Comparison of ENCODE assay signal across 29 cellular contexts in the genomic region with DNA sequence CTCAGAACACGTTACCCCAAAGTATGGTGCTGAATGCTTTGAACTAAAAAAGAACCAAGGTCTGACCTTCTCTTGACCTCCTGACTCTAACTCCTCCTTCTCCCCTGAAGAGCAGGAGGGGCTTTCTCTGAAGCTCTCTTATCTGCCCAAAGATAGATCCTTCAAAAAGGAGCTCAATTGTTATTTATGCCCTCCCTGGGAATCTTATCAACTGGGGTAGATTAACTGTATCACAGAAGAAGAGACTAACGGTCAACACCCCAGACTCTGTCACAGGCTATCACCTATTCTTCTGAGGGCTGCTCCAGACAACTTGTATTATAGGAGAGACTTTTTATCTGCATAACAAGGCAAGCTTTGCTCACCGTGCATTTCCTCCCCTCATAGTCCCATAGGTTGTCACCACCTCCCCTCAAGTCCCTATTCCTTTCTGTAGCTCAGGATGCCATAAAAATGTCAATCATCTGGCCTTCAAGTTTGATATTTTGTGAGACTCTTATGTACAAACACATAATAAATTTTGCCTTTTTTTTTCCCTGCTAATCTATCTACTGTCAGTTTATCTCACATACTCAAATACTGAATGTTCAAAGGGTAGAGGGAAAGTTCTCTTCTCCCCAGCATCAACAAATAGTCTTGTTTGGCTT.
DNase-seq lines count a peak whose midpoint lies in the region; ATAC-seq, FAIRE-seq and TF ChIP-seq lines count a peak whose summit lies in the region.
"Had no signal": no experiment of that assay in that cellular context is flagged by ENCODE, and none has a peak within 500 bp of the region (broad histone marks: within the 10 kb centered on the region; RNA-seq: fewer than 3 reads in every experiment).

No MANE protein-coding gene starts in this region.

- intact Hi-C loops in CD4-positive, alpha-beta memory T cell (cut with micrococcal nuclease): no loop called here

- no peaks in the 10 kb centered on the region for H3K9me3 Mint-ChIP-seq in CD4-positive, alpha-beta memory T cell
- no peaks in the 10 kb centered on the region for H3K9me3 Mint-ChIP-seq in activated T-helper 17 cell treated with anti-CD3 and anti-CD28 coated beads, Interleukin-2, amount 50 U/mL, for 72 hours
- no peaks in the 10 kb centered on the region for H3K9me3 Mint-ChIP-seq in mesothelial cell of epicardium
- H3K9me3 Mint-ChIP-seq: activated naive CD4-positive, alpha-beta T cell treated with anti-CD3 and anti-CD28 coated beads for 36 hours; activated T-cell treated with anti-CD3 and anti-CD28 coated beads, Interleukin-2, amount 50 U/mL, for 72 hours; dendritic cell treated with granulocyte-macrophage colony-stimulating factor and Interleukin-4, amounts not matched to agents 40 ng/mL and 50 ng/mL, for 4 days; H9; nephron had no signal

- no peak overlapping the region for H3K4me3 ChIP-seq in CD4-positive, alpha-beta memory T cell (ENCODE audit: low read length in 2 of 2)
- H3K4me3 ChIP-seq: gastroesophageal sphincter, thoracic aorta, vagina had no signal

- H3K36me3 Mint-ChIP-seq in CD4-positive, alpha-beta memory T cell: peaks cover 11 to 12% of the 10 kb centered on the region in 2 donors
- peaks cover 23% of the 10 kb centered on the region for H3K36me3 Mint-ChIP-seq in activated T-helper 17 cell treated with anti-CD3 and anti-CD28 coated beads, Interleukin-2, amount 50 U/mL, for 72 hours (ENCODE audit: low read depth)
- no peaks in the 10 kb centered on the region for H3K36me3 Mint-ChIP-seq in mesothelial cell of epicardium

- no peak for ATAC-seq in activated T-helper 17 cell treated with anti-CD3 and anti-CD28 coated beads, Interleukin-2, amount 50 U/mL, for 72 hours (replicated peaks)
- ATAC-seq: activated T-cell treated with anti-CD3 and anti-CD28 coated beads, Interleukin-2, amount 50 U/mL, for 72 hours; gastroesophageal sphincter; left lobe of liver had no signal

- CTCF ChIA-PET in CD4-positive, alpha-beta memory T cell (lab: Charles Lee; ENCODE audit: partially characterized antibody): interaction anchor here (1.1 kb wide), 1 partner anchor 29 kb away, joined by 4 read pairs; no protein-coding TSS in a partner anchor
- CTCF ChIA-PET in HEK293T (lab: Yijun Ruan, JAX): interaction anchor here (0.9 kb wide), 1 partner anchor 591 kb away, joined by 3 read pairs; no protein-coding TSS in a partner anchor

- H3K4me1 Mint-ChIP-seq in CD4-positive, alpha-beta memory T cell: peaks cover 21 to 45% (median 39%) of the 10 kb centered on the region in 4 donors
- peaks cover 20% of the 10 kb centered on the region for H3K4me1 Mint-ChIP-seq in activated T-helper 17 cell treated with anti-CD3 and anti-CD28 coated beads, Interleukin-2, amount 50 U/mL, for 72 hours
- H3K4me1 Mint-ChIP-seq in mesothelial cell of epicardium: peaks cover 27% of the 10 kb centered on the region

- TF ChIP-seq POLR2A in GM12891 (IDR thresholded peaks at IDR 0.05; ENCODE audit: low read depth, low read length): no peak

- TF ChIP-seq CTCF in mesothelial cell of epicardium (IDR thresholded peaks at IDR 0.05; ENCODE audit: unreplicated experiment): no peak

- peak overlapping the region in 3 of 8 donors; percentile 9 to 78 (median 75) for H3K4me3 Mint-ChIP-seq in CD4-positive, alpha-beta memory T cell
- no peak overlapping the region for H3K4me3 Mint-ChIP-seq in activated T-helper 17 cell treated with anti-CD3 and anti-CD28 coated beads, Interleukin-2, amount 50 U/mL, for 72 hours
- H3K4me3 Mint-ChIP-seq in mesothelial cell of epicardium: peak overlapping the region; percentile 5
- H3K4me3 Mint-ChIP-seq: activated naive CD4-positive, alpha-beta T cell treated with anti-CD3 and anti-CD28 coated beads for 36 hours; activated T-cell treated with anti-CD3 and anti-CD28 coated beads, Interleukin-2, amount 50 U/mL, for 72 hours; dendritic cell treated with granulocyte-macrophage colony-stimulating factor and Interleukin-4, amounts not matched to agents 40 ng/mL and 50 ng/mL, for 4 days; H9; nephron had no signal

- H3K27me3 Mint-ChIP-seq in CD4-positive, alpha-beta memory T cell: no peaks in the 10 kb centered on the region
- no peaks in the 10 kb centered on the region for H3K27me3 Mint-ChIP-seq in activated T-helper 17 cell treated with anti-CD3 and anti-CD28 coated beads, Interleukin-2, amount 50 U/mL, for 72 hours
- no peaks in the 10 kb centered on the region for H3K27me3 Mint-ChIP-seq in mesothelial cell of epicardium (ENCODE audit: low read depth)
- H3K27me3 Mint-ChIP-seq: dendritic cell treated with granulocyte-macrophage colony-stimulating factor and Interleukin-4, amounts not matched to agents 40 ng/mL and 50 ng/mL, for 4 days had no signal

- POLR2A ChIA-PET in CD4-positive, alpha-beta memory T cell (lab: Charles Lee; ENCODE audit: partially characterized antibody): no interaction called here
- POLR2A ChIA-PET in HEK293T (lab: Yijun Ruan, JAX): no interaction called here

- H3K27ac Mint-ChIP-seq in CD4-positive, alpha-beta memory T cell: peak overlapping the region in 4 of 7 donors; percentile 26 to 81 (median 58)
- H3K27ac Mint-ChIP-seq in activated T-helper 17 cell treated with anti-CD3 and anti-CD28 coated beads, Interleukin-2, amount 50 U/mL, for 72 hours: peak overlapping the region; percentile 10
- H3K27ac Mint-ChIP-seq in mesothelial cell of epicardium: peak overlapping the region; percentile 80
- H3K27ac Mint-ChIP-seq: activated naive CD4-positive, alpha-beta T cell treated with anti-CD3 and anti-CD28 coated beads for 36 hours; activated T-cell treated with anti-CD3 and anti-CD28 coated beads, Interleukin-2, amount 50 U/mL, for 72 hours; dendritic cell treated with granulocyte-macrophage colony-stimulating factor and Interleukin-4, amounts not matched to agents 40 ng/mL and 50 ng/mL, for 4 days had no signal

- H3K4me1 ChIP-seq in CD4-positive, alpha-beta memory T cell (ENCODE audit: insufficient read depth, low read length): peaks cover 34% of the 10 kb centered on the region
- H3K4me1 ChIP-seq: vagina had no signal

- no peak for FAIRE-seq in GM12891 (lab: Jason Lieb, UNC)
- FAIRE-seq: endometrium, TTC549 had no signal

- H3K27ac ChIP-seq in CD4-positive, alpha-beta memory T cell (ENCODE audit: low read depth, low read length): no peak overlapping the region
- H3K27ac ChIP-seq: gastroesophageal sphincter, thoracic aorta, vagina had no signal

- H3K27me3 ChIP-seq in CD4-positive, alpha-beta memory T cell (ENCODE audit: insufficient read depth, low read length): no peaks in the 10 kb centered on the region
- H3K27me3 ChIP-seq: gastroesophageal sphincter, vagina had no signal

- no peaks in the 10 kb centered on the region for H3K36me3 ChIP-seq in CD4-positive, alpha-beta memory T cell (ENCODE audit: insufficient read depth, low read length)

- DNase-seq in CD4-positive, alpha-beta memory T cell: no peak
- no peak for DNase-seq in HEK293T (ENCODE audit: extremely low spot score)
- DNase-seq in mesothelial cell of epicardium (ENCODE audit: low spot score in 2 of 2, unreplicated experiment in 2 of 2): no peak
- no peak for DNase-seq in GM12891 (ENCODE audit: insufficient read length, low spot score)
- no peak for DNase-seq in GM19240 (ENCODE audit: insufficient read length, low spot score)
- no peak for DNase-seq in activated CD4-positive, alpha-beta T cell treated with anti-CD3 and anti-CD28 coated beads for 48 hours
- no peak for DNase-seq in cerebellum (ENCODE audit: low spot score)
- DNase-seq: activated CD4-positive, alpha-beta T cell treated with anti-CD3 and anti-CD28 coated beads for 4 hours; activated naive CD4-positive, alpha-beta T cell treated with anti-CD3 and anti-CD28 coated beads for 36 hours; activated T-cell treated with anti-CD3 and anti-CD28 coated beads, Interleukin-2, amount 50 U/mL, for 72 hours; aorta; H9; hippocampal formation; mesenchymal stem cell; MM.1S; NCI-H2029 treated with DMSO at 0.1 percent for 48 hours; NCI-H345; RPMI8226; stimulated activated naive CD4-positive, alpha-beta T cell treated with Interleukin-2 at 50 U/mL for 16 hours; T-helper 1 cell had no signal

- no peaks in the 10 kb centered on the region for H3K9me3 ChIP-seq in CD4-positive, alpha-beta memory T cell (ENCODE audit: control insufficient read depth in 1 of 2, low read length in 2 of 2)
- H3K9me3 ChIP-seq: gastroesophageal sphincter, thoracic aorta, vagina had no signal

TF ChIP-seq in HEK293T, 16 proteins besides CTCF, POLR2A, EP300 and RAD21:
- TF ChIP-seq SP1 (IDR thresholded peaks at IDR 0.05) (no peak), PKNOX1 (IDR thresholded peaks at IDR 0.05) (peak; percentile 84), BHLHE40 (IDR thresholded peaks at IDR 0.05; ENCODE audit: borderline replicate concordance) (no peak), NFRKB (IDR thresholded peaks at IDR 0.05) (no peak)

TF ChIP-seq in GM12891, 5 proteins besides CTCF, POLR2A, EP300 and RAD21:
- TF ChIP-seq POLR2AphosphoS5 (IDR thresholded peaks at IDR 0.05; ENCODE audit: low read depth, low read length): no peak
- TF ChIP-seq TAF1 (IDR thresholded peaks at IDR 0.05; ENCODE audit: low read depth, low read length): no peak
- no peak for TF ChIP-seq PAX5 (IDR thresholded peaks at IDR 0.05; ENCODE audit: insufficient read depth, low read length, severe bottlenecking)
- no peak for TF ChIP-seq SPI1 (IDR thresholded peaks at IDR 0.05; ENCODE audit: low read depth, low read length)
- TF ChIP-seq POU2F2 (IDR thresholded peaks at IDR 0.05; ENCODE audit: low read depth, low read length): no peak
TF ChIP-seq in GM12891: peak in this region for 0.

Comparison
In these comparisons a context has a peak if more than half of its experiments do, and no peak if none do; other contexts are left out.
1. H3K27ac Mint-ChIP-seq: peak in every context shown above with its lines; median percentile 80 in mesothelial cell of epicardium; 58 in CD4-positive, alpha-beta memory T cell; 10 in activated T-helper 17 cell treated with anti-CD3 and anti-CD28 coated beads, Interleukin-2, amount 50 U/mL, for 72 hours.